Comparison of ENCODE assay signal across 7 cellular contexts in the genomic region with DNA sequence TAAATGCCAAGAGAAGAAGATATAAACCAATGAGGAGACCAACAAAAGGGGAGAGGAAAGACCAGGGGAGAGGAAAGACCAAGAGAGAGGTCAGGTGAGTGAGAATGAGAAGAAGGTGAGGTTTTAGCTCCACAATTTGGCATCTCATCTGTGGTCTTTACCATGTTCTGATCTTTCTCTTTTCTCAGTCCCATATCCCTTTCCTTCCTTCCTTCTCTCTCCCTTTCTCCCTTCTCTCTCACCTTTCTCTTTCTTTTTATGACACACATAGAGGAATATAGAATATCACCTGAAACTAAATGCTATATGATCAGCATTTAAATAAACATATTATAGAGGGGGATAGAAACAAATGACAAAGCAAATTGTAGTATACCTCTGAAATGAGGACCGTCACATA.
"Had no signal": no experiment of that assay in that cellular context is flagged by ENCODE, and none has a peak within 500 bp of the region (broad histone marks: within the 10 kb centered on the region; RNA-seq: fewer than 3 reads in every experiment).

No MANE protein-coding gene starts in this region.

- H3K4me3 Mint-ChIP-seq: H9, HFFc6, IgD-negative memory B cell had no signal

- DNase-seq: GM23248, H9, HCEC 1CT, HFFc6, KBM-7 had no signal

- H3K9me3 Mint-ChIP-seq: H9, HFFc6, IgD-negative memory B cell had no signal

- ATAC-seq: HepG2 had no signal

- H3K27me3 Mint-ChIP-seq: IgD-negative memory B cell had no signal

- H3K27ac Mint-ChIP-seq: HFFc6 had no signal

- H3K4me1 Mint-ChIP-seq: IgD-negative memory B cell had no signal
